Comparison of ENCODE assay signal across 8 cellular contexts in genomic region chr19:57849666-57850473, GRCh38. TPM values are rescaled to one million over a fixed set of nuclear protein-coding genes. Genes with fewer than 3 reads are reported as not detected.
DNase-seq lines count a peak whose midpoint lies in the region; FAIRE-seq and TF ChIP-seq lines count a peak whose summit lies in the region.
"Not testable (repeated sequence)": the region's sequence is repeated elsewhere in the genome, so short reads cannot be mapped to it uniquely, and the experiment has no call there.

Gene ZNF587, plus strand, starts transcription at chr19:57849859. Its CDS starts 180 bp downstream, at chr19:57850039.

- CTCF ChIA-PET in endothelial cell of umbilical vein (lab: Charles Lee) = interaction anchor here (1.0 to 1.5 kb wide), 3 partner anchors 25 to 80 kb away, joined by 3 to 4 read pairs (median 3); partner anchors contain the start of gene ZNF586

- POLR2A ChIA-PET in endothelial cell of umbilical vein (lab: Charles Lee) = not testable (repeated sequence)

- not testable (repeated sequence) for H3K27me3 ChIP-seq in NT2/D1 (ENCODE audit: insufficient read depth, insufficient read length); endothelial cell of umbilical vein (ENCODE audit: control insufficient read depth in 2 of 2, insufficient read depth in 2 of 2, low read length in 2 of 2)

- H3K9ac ChIP-seq in NT2/D1 (ENCODE audit: insufficient read length, low read depth) = peak within 1 kb of the TSS; percentile 93
- peak within 1 kb of the TSS; percentile 96 for H3K9ac ChIP-seq in endothelial cell of umbilical vein (replicated peaks; ENCODE audit: extremely low read depth, insufficient read depth, low read length)

- not testable (repeated sequence) for H3K9me1 ChIP-seq in endothelial cell of umbilical vein (replicated peaks; ENCODE audit: control insufficient read depth, extremely low read depth, insufficient read depth, low read length)

- peak; percentile 97 for FAIRE-seq in endothelial cell of umbilical vein (lab: Jason Lieb, UNC)

- H3K79me2 ChIP-seq in endothelial cell of umbilical vein (ENCODE audit: control insufficient read depth, insufficient read depth, low read length) = peaks cover 52% of the 10 kb centered on the region

- not testable (repeated sequence) for H3K4me1 ChIP-seq in NT2/D1 (ENCODE audit: insufficient read depth, insufficient read length); endothelial cell of umbilical vein (ENCODE audit: control insufficient read depth, extremely low read depth, insufficient read depth, low read length)

- H3K4me2 ChIP-seq in endothelial cell of umbilical vein (ENCODE audit: insufficient read depth, low read length) = peak within 1 kb of the TSS; percentile 94

- TSS peak; percentile 94 for BruUV-seq in endothelial cell of umbilical vein (replicated peaks; lab: Mats Ljungman, UMichigan)

- intact Hi-C loops in endothelial cell of umbilical vein (cut with micrococcal nuclease) = not testable (repeated sequence)

- H3K27me3 Mint-ChIP-seq in mesothelial cell of epicardium (ENCODE audit: low read depth) = not testable (repeated sequence)

- peaks cover 23% of the 10 kb centered on the region for H3K36me3 Mint-ChIP-seq in mesothelial cell of epicardium

- TF ChIP-seq POLR2A in endothelial cell of umbilical vein (IDR thresholded peaks at IDR 0.05; ENCODE audit: low read depth, low read length) = peak; percentile 68

- not testable (repeated sequence) for H3K9me3 ChIP-seq in NT2/D1 (ENCODE audit: insufficient read depth, low read length); endothelial cell of umbilical vein (replicated peaks; ENCODE audit: control insufficient read depth, insufficient read depth, low read length)

- H3K36me3 ChIP-seq in NT2/D1 (ENCODE audit: insufficient read depth, insufficient read length, low read length) = peaks cover 40% of the 10 kb centered on the region
- H3K36me3 ChIP-seq in endothelial cell of umbilical vein (ENCODE audit: control insufficient read depth in 2 of 2, extremely low read depth in 1 of 2, insufficient read depth in 2 of 2, low read length in 2 of 2) = not testable (repeated sequence)

- not testable (repeated sequence) for H4K20me1 ChIP-seq in endothelial cell of umbilical vein (replicated peaks; ENCODE audit: control insufficient read depth, extremely low read depth, insufficient read depth, low read length)

- dilution Hi-C loops in endothelial cell of umbilical vein (cut with MboI; ENCODE audit: extremely low pct_ligation_motif_present, low sequenced_read_pairs) = not testable (repeated sequence)

- not testable (repeated sequence) for TF ChIP-seq CTCF in GM20000 (IDR thresholded peaks at IDR 0.05; ENCODE audit: extremely low read depth, missing control alignments); endothelial cell of umbilical vein (IDR thresholded peaks at IDR 0.05; ENCODE audit: extremely low read depth in 1 of 2, insufficient read depth in 1 of 2, low read depth in 1 of 2, low read length in 2 of 2); mesothelial cell of epicardium (IDR thresholded peaks at IDR 0.05; ENCODE audit: unreplicated experiment)

- H2AFZ ChIP-seq in endothelial cell of umbilical vein (ENCODE audit: low read depth, low read length) = peak within 1 kb of the TSS; percentile 39

- peak within 1 kb of the TSS; percentile 86 for H3K4me3 Mint-ChIP-seq in mesothelial cell of epicardium

- peak; percentile 73 for DNase-seq in COLO668 (lab: John Stamatoyannopoulos, UW; ENCODE audit: unreplicated experiment)
- peak; percentile 74 for DNase-seq in GM20000 (ENCODE audit: low spot score)
- peak; percentile 95 for DNase-seq in HT-29 (ENCODE audit: low spot score)
- peak; percentile 56 for DNase-seq in NT2/D1 (ENCODE audit: low read depth, low spot score)
- DNase-seq in activated CD8-positive, alpha-beta memory T cell treated with anti-CD3 and anti-CD28 coated beads, Interleukin-2, amount 50 U/mL, for 1 hour (ENCODE audit: extremely low read depth) = peak; percentile 68
- DNase-seq in endothelial cell of umbilical vein (ENCODE audit: low read depth, low spot score) = peak; percentile 80
- peak; percentile 29 to 64 for DNase-seq in mesothelial cell of epicardium (ENCODE audit: low spot score in 2 of 2, unreplicated experiment in 2 of 2)
- peak; percentile 46 for DNase-seq in stimulated activated CD8-positive, alpha-beta memory T cell treated with anti-CD3 and anti-CD28 coated beads, Interleukin-15, amount 100 ng/mL, for 24 hours (ENCODE audit: low read depth)

- peak within 1 kb of the TSS; percentile 95 for H3K27ac Mint-ChIP-seq in mesothelial cell of epicardium

- not testable (repeated sequence) for H3K9me3 Mint-ChIP-seq in mesothelial cell of epicardium

- peak within 1 kb of the TSS; percentile 75 for H3K27ac ChIP-seq in endothelial cell of umbilical vein (ENCODE audit: insufficient read depth, low read depth, low read length)

- H3K4me1 Mint-ChIP-seq in mesothelial cell of epicardium = peaks cover 17% of the 10 kb centered on the region

- H3K4me3 ChIP-seq in NT2/D1 (ENCODE audit: insufficient read length, low read depth) (peak within 1 kb of the TSS; percentile 71), endothelial cell of umbilical vein (replicated peaks in 1 of 3; ENCODE audit: insufficient read depth in 1 of 3, low read depth in 1 of 3, low read length in 3 of 3) (peak within 1 kb of the TSS; percentile 75 to 94 (median 88))

TF ChIP-seq in endothelial cell of umbilical vein, 7 proteins besides CTCF, POLR2A, EP300 and RAD21:
- peak; percentile 70 for TF ChIP-seq POLR2AphosphoS5 (IDR thresholded peaks at IDR 0.05; ENCODE audit: insufficient read depth, low read depth, low read length)
- peak; percentile 66 for TF ChIP-seq MAX (IDR thresholded peaks at IDR 0.05; ENCODE audit: insufficient read depth, insufficient read length)

RNA-seq across cellular contexts. Expression of gene ZNF587, which starts in this region (rescaled TPM):
- 33.7 and 39.4 TPM in 2 replicates for total RNA-seq in HT-29 (2014; rRNA removed; shearing (Covaris generic))
- total RNA-seq in endothelial cell of umbilical vein (43.1 and 44.0 TPM in 2 replicates), mesothelial cell of epicardium (72.9 to 77.4 TPM (median 75.9 TPM) in 3 replicates)
- polyA plus RNA-seq in endothelial cell of umbilical vein = 11.2 and 13.1 TPM in 2 replicates
- 7.6 and 8.9 TPM in 2 replicates for polyA plus RNA-seq in endothelial cell of umbilical vein (2011; cell fraction: cytosol; rRNA removed)
- polyA plus RNA-seq in endothelial cell of umbilical vein (2011; cell fraction: nucleus; rRNA removed) = 45.2 and 51.5 TPM in 2 replicates
- 19.3 and 19.5 TPM in 2 replicates for polyA plus RNA-seq in endothelial cell of umbilical vein (2012)
- polyA minus RNA-seq in endothelial cell of umbilical vein = 30.2 and 30.4 TPM in 2 replicates
- polyA minus RNA-seq in endothelial cell of umbilical vein (2011; cell fraction: cytosol; rRNA and poly(A)+ RNA removed) = 12.8 TPM
- 23.0 and 39.9 TPM in 2 replicates for polyA minus RNA-seq in endothelial cell of umbilical vein (2011; cell fraction: nucleus; rRNA and poly(A)+ RNA removed)

Comparison
In these comparisons a context has a peak if more than half of its experiments do, and no peak if none do; other contexts are left out.
1. Peak in every context shown above with its lines: DNase-seq, H3K4me3 ChIP-seq and H3K27ac ChIP-seq.